ENCODE assay signal across 8 cellular contexts in genomic region chr17:77320501-77321256, GRCh38.
DNase-seq lines count a peak whose midpoint lies in the region; ATAC-seq and TF ChIP-seq lines count a peak whose summit lies in the region.

No MANE protein-coding gene starts in this region.

- no peak for ATAC-seq in HCT116
- no peak for ATAC-seq in WTC11

- H2AFZ ChIP-seq in HCT116 (ENCODE audit: low read depth, low read length, poor library complexity, severe bottlenecking), result no peak overlapping the region

- TF ChIP-seq POLR2A in HCT116 (IDR thresholded peaks at IDR 0.05; ENCODE audit: borderline replicate concordance, extremely low read depth, insufficient read depth, insufficient read length), result no peak

- H3K27me3 Mint-ChIP-seq in WTC11 (ENCODE audit: low read depth), result no peaks in the 10 kb centered on the region
- H3K27me3 Mint-ChIP-seq in type B pancreatic cell, result no peaks in the 10 kb centered on the region

- intact Hi-C loops in HCT116 (cut with micrococcal nuclease), result no loop called here

- H3K4me1 Mint-ChIP-seq in WTC11, result peaks cover 61% of the 10 kb centered on the region
- H3K4me1 Mint-ChIP-seq in type B pancreatic cell (ENCODE audit: unreplicated experiment), result peaks cover 57% of the 10 kb centered on the region

- H3K4me2 ChIP-seq in HCT116 (ENCODE audit: low read length), result peak overlapping the region; percentile 74

- H3K4me3 ChIP-seq in HCT116 (replicated peaks in 1 of 2; ENCODE audit: low read depth in 1 of 2, low read length in 2 of 2), result no peak overlapping the region

- H3K27ac Mint-ChIP-seq in WTC11 (no peak overlapping the region), type B pancreatic cell (no peak overlapping the region)

- H3K4me3 Mint-ChIP-seq in WTC11 (no peak overlapping the region), type B pancreatic cell (peak overlapping the region; percentile 73)

- CTCF ChIA-PET in HCT116 (lab: Charles Lee), result no interaction called here
- CTCF ChIA-PET in WTC11 (lab: Charles Lee), result no interaction called here

- H3K9ac ChIP-seq in HCT116 (ENCODE audit: low read length), result peak overlapping the region; percentile 76

- no peaks in the 10 kb centered on the region for H3K27me3 ChIP-seq in HCT116 (ENCODE audit: insufficient read depth, low read length)

- H3K36me3 ChIP-seq in HCT116 (ENCODE audit: control insufficient read depth in 1 of 2, insufficient read depth in 2 of 2, low read length in 2 of 2), result no peaks in the 10 kb centered on the region; a peak in 1 of 4 replicates

- POLR2A ChIA-PET in HCT116 (lab: Charles Lee) (no interaction called here), WTC11 (lab: Charles Lee) (no interaction called here)

- H4K20me1 ChIP-seq in HCT116 (ENCODE audit: insufficient read depth), result peaks cover 7% of the 10 kb centered on the region; the same call in 1 of the 2 replicates

- H3K9me3 Mint-ChIP-seq in WTC11, result no peaks in the 10 kb centered on the region
- H3K9me3 Mint-ChIP-seq in type B pancreatic cell, result no peaks in the 10 kb centered on the region

- no TSS peak for BruUV-seq in HCT116 (replicated peaks; lab: Mats Ljungman, UMichigan)

- H3K36me3 Mint-ChIP-seq in WTC11 (no peaks in the 10 kb centered on the region), type B pancreatic cell (no peaks in the 10 kb centered on the region)

- H3K27ac ChIP-seq in HCT116 (ENCODE audit: low read depth, low read length) (peak overlapping the region; percentile 75; the same call in 1 of the 2 replicates), caudate nucleus (ENCODE audit: low read depth, low read length) (no peak overlapping the region)

- DNase-seq in AG20443 (ENCODE audit: low spot score), result peak; percentile 52
- no peak for DNase-seq in HCT116 (ENCODE audit: low read depth, low spot score)
- peak; percentile 7 for DNase-seq in WTC11 (ENCODE audit: low spot score)
- DNase-seq in islet precursor cell, result peak; percentile 51
- no peak for DNase-seq in type B pancreatic cell (ENCODE audit: extremely low spot score, unreplicated experiment)
- DNase-seq in dermis blood vessel endothelial cell, result no peak
- DNase-seq in caudate nucleus (lab: John Stamatoyannopoulos, UW), result no peak
- no peak for DNase-seq in stimulated activated naive CD4-positive, alpha-beta T cell treated with Interleukin-2 at 50 U/mL for 16 hours (lab: John Stamatoyannopoulos, UW)

- H3K9me2 ChIP-seq in HCT116 (ENCODE audit: insufficient read depth), result no peaks in the 10 kb centered on the region

- TF ChIP-seq CTCF in HCT116 (IDR thresholded peaks at IDR 0.05 in 2 of 3, conservative IDR thresholded peaks at IDR 0.05 in 1 of 3; ENCODE audit: borderline replicate concordance in 1 of 3, insufficient read depth in 1 of 3, low read depth in 2 of 3, low read length in 2 of 3), result no peak
- TF ChIP-seq CTCF in WTC11 (IDR thresholded peaks at IDR 0.05), result no peak
- no peak for TF ChIP-seq CTCF in type B pancreatic cell (conservative IDR thresholded peaks at IDR 0.05)

- no peaks in the 10 kb centered on the region for H3K9me3 ChIP-seq in HCT116 (ENCODE audit: control insufficient read depth in 1 of 2, insufficient read depth in 1 of 2, low read depth in 1 of 2, low read length in 2 of 2)

- TF ChIP-seq RAD21 in HCT116 (IDR thresholded peaks at IDR 0.05; ENCODE audit: low read depth), result no peak

- peaks cover 92% of the 10 kb centered on the region for H3K79me2 ChIP-seq in HCT116 (ENCODE audit: insufficient read depth, low read length)

- peaks cover 78 to 95% of the 10 kb centered on the region in 2 experiments for H3K4me1 ChIP-seq in HCT116 (ENCODE audit: control insufficient read depth in 1 of 2, insufficient read depth in 2 of 2, low read length in 2 of 2)

- RAD21 ChIA-PET in HCT116 (lab: Charles Lee; ENCODE audit: low non-redundant PET in 1 of 2, low total read pairs in 2 of 2, uncharacterized antibody in 2 of 2, unreplicated experiment in 2 of 2), result no interaction called here

TF ChIP-seq in HCT116, 20 proteins besides CTCF, POLR2A, EP300 and RAD21:
- no peak for TF ChIP-seq YY1 (IDR thresholded peaks at IDR 0.05; ENCODE audit: extremely low read depth, insufficient replicate concordance, low read depth, low read length)

TF ChIP-seq in WTC11, 78 proteins besides CTCF, POLR2A, EP300 and RAD21 (continues in another document):
- TF ChIP-seq, protein P1, sequence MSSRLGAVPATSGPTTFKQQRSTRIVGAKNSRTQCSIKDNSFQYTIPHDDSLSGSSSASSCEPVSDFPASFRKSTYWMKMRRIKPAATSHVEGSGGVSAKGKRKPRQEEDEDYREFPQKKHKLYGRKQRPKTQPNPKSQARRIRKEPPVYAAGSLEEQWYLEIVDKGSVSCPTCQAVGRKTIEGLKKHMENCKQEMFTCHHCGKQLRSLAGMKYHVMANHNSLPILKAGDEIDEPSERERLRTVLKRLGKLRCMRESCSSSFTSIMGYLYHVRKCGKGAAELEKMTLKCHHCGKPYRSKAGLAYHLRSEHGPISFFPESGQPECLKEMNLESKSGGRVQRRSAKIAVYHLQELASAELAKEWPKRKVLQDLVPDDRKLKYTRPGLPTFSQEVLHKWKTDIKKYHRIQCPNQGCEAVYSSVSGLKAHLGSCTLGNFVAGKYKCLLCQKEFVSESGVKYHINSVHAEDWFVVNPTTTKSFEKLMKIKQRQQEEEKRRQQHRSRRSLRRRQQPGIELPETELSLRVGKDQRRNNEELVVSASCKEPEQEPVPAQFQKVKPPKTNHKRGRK (CRISPR knock-in tag; IDR thresholded peaks at IDR 0.05; ENCODE audit: borderline replicate concordance), result no peak
- TF ChIP-seq ZNF425 (CRISPR knock-in tag; conservative IDR thresholded peaks at IDR 0.05) (no peak), PREB (CRISPR knock-in tag; IDR thresholded peaks at IDR 0.05; ENCODE audit: borderline replicate concordance) (no peak), ZNF121 (CRISPR knock-in tag; IDR thresholded peaks at IDR 0.05) (no peak), TCF7 (CRISPR knock-in tag; IDR thresholded peaks at IDR 0.05; ENCODE audit: low read depth) (no peak), AR (CRISPR knock-in tag; IDR thresholded peaks at IDR 0.05) (no peak), NR3C1 (CRISPR knock-in tag; conservative IDR thresholded peaks at IDR 0.05; ENCODE audit: low read depth) (no peak), ZNF263 (CRISPR knock-in tag; IDR thresholded peaks at IDR 0.05; ENCODE audit: low read depth) (no peak), CREB1 (CRISPR knock-in tag; IDR thresholded peaks at IDR 0.05) (no peak), ESRRA (CRISPR knock-in tag; IDR thresholded peaks at IDR 0.05; ENCODE audit: borderline replicate concordance) (no peak), ELF4 (CRISPR knock-in tag; IDR thresholded peaks at IDR 0.05; ENCODE audit: low read depth) (no peak), ZNF396 (CRISPR knock-in tag; IDR thresholded peaks at IDR 0.05; ENCODE audit: borderline replicate concordance) (no peak)
- TF ChIP-seq, protein P2, sequence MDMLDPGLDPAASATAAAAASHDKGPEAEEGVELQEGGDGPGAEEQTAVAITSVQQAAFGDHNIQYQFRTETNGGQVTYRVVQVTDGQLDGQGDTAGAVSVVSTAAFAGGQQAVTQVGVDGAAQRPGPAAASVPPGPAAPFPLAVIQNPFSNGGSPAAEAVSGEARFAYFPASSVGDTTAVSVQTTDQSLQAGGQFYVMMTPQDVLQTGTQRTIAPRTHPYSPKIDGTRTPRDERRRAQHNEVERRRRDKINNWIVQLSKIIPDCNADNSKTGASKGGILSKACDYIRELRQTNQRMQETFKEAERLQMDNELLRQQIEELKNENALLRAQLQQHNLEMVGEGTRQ (CRISPR knock-in tag; IDR thresholded peaks at IDR 0.05), result no peak

Comparison
In these comparisons a context has a peak if more than half of its experiments do, and no peak if none do; other contexts are left out.
1. DNase-seq: peak in AG20443 (single experiment), WTC11 (single experiment) and islet precursor cell (single experiment); none in HCT116 (single experiment), type B pancreatic cell (single experiment), dermis blood vessel endothelial cell (single experiment), caudate nucleus (0 of 61) and stimulated activated naive CD4-positive, alpha-beta T cell treated with Interleukin-2 at 50 U/mL for 16 hours (single experiment).